10 cellular contexts compared by ENCODE assay signal in the genomic region with DNA sequence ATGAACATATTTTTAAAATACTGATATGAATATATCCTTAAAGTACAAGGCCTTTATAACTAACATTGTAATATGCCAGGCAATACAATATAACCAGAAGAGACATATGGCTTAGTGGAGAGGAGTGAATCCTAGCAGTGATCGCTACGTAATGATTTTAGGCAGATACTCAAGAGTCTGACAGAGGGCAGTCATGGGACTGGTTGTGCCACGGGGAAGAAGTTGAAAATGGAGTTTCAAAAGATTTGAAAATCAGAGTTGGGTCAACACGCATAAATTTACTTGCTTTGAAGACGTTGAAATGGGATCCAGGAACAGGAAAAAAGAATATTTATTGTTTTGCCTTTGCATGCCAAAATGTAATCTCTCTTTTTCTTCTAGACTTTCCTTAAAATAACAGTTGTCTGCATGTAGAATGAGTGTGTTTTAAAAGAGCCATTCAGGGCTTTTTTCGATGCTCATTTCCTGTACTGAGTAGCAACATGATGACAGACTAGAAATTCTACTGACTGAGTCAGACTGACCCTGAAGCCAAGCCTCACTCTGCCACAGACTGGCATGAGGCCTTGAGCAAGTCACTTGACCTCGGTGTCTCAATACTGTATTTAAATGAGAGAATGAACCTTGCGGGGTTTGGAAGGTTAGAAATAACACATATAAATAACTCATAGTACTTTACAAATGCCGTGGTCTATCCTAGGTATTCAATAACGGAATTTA. TPM values are rescaled to one million over a fixed set of nuclear protein-coding genes. Genes with fewer than 3 reads are reported as not detected.
DNase-seq lines count a peak whose midpoint lies in the region; ATAC-seq, FAIRE-seq and TF ChIP-seq lines count a peak whose summit lies in the region.
"Had no signal": no experiment of that assay in that cellular context is flagged by ENCODE, and none has a peak within 500 bp of the region (broad histone marks: within the 10 kb centered on the region; RNA-seq: fewer than 3 reads in every experiment).

No MANE protein-coding gene starts in this region.

- H3K4me2 ChIP-seq in HepG2 (ENCODE audit: low read depth, low read length): no peak overlapping the region

- CTCF ChIA-PET in HepG2 (lab: Yijun Ruan, JAX; ENCODE audit: low intra/inter-chr PET ratio, low total read pairs): no interaction called here
- CTCF ChIA-PET in CD8-positive, alpha-beta memory T cell (lab: Charles Lee): no interaction called here

- H3K36me3 Mint-ChIP-seq in HFFc6 (ENCODE audit: low read depth): peaks cover 14% of the 10 kb centered on the region
- H3K36me3 Mint-ChIP-seq in CD8-positive, alpha-beta memory T cell: no peaks in the 10 kb centered on the region

- peak overlapping the region; percentile 32 for H2AFZ ChIP-seq in ACC112 (ENCODE audit: low read length, unreplicated experiment)
- no peak overlapping the region for H2AFZ ChIP-seq in HepG2 (ENCODE audit: low read length)

- in situ Hi-C loops in HepG2 (cut with HindIII; ENCODE audit: extremely low pct_ligation_motif_present, low pct_unique_long_range_greater_than_20kb): no loop called here

- no peak for FAIRE-seq in HepG2 (lab: Jason Lieb, UNC)

- no peaks in the 10 kb centered on the region for H3K9me3 ChIP-seq in HepG2 (ENCODE audit: low read length)
- H3K9me3 ChIP-seq in CD8-positive, alpha-beta memory T cell (ENCODE audit: low read length): no peaks in the 10 kb centered on the region

- no peaks in the 10 kb centered on the region for H4K20me1 ChIP-seq in HepG2 (ENCODE audit: insufficient read depth, low read length)

- H3K36me3 ChIP-seq in ACC112 (ENCODE audit: insufficient read depth, low read length): no peaks in the 10 kb centered on the region
- no peaks in the 10 kb centered on the region for H3K36me3 ChIP-seq in HepG2 (replicated peaks in 1 of 2; ENCODE audit: control insufficient read depth in 1 of 2, insufficient read depth in 2 of 2, low read length in 2 of 2)
- no peaks in the 10 kb centered on the region for H3K36me3 ChIP-seq in CD8-positive, alpha-beta memory T cell (ENCODE audit: insufficient read depth, low read length)

- H3K9ac ChIP-seq in HepG2 (ENCODE audit: insufficient read depth, low read depth, low read length): no peak overlapping the region

- intact Hi-C loops in HepG2 (cut with micrococcal nuclease; ENCODE audit: unreplicated experiment): no loop called here

- TF ChIP-seq EP300 in HepG2 (IDR thresholded peaks at IDR 0.05; ENCODE audit: low read depth in 2 of 2, low read length in 2 of 2) (no peak), HepG2 (CRISPR knock-in tag; IDR thresholded peaks at IDR 0.05; ENCODE audit: borderline replicate concordance) (no peak)

- H3K27me3 ChIP-seq in ACC112 (ENCODE audit: insufficient read depth, low read length): no peaks in the 10 kb centered on the region
- no peaks in the 10 kb centered on the region for H3K27me3 ChIP-seq in HepG2 (ENCODE audit: control insufficient read depth in 1 of 2, insufficient read depth in 2 of 2, low read length in 2 of 2)
- H3K27me3 ChIP-seq in CD8-positive, alpha-beta memory T cell (ENCODE audit: insufficient read depth, low read length, poor library complexity, severe bottlenecking): no peaks in the 10 kb centered on the region

- no peaks in the 10 kb centered on the region for H3K27me3 Mint-ChIP-seq in HFFc6 (ENCODE audit: insufficient read depth)
- H3K27me3 Mint-ChIP-seq in CD8-positive, alpha-beta memory T cell: peaks cover 0 to 8% of the 10 kb centered on the region in 2 donors

- H3K4me1 Mint-ChIP-seq in HFFc6 (ENCODE audit: low read depth): peaks cover 44% of the 10 kb centered on the region
- H3K4me1 Mint-ChIP-seq in CD8-positive, alpha-beta memory T cell: peaks cover 0 to 4% (median 1%) of the 10 kb centered on the region in 3 donors

- POLR2A ChIA-PET in HepG2 (lab: Yijun Ruan, JAX): no interaction called here
- POLR2A ChIA-PET in CD8-positive, alpha-beta memory T cell (lab: Charles Lee): no interaction called here

- H3K27ac ChIP-seq in ACC112 (ENCODE audit: low read depth, low read length): peak overlapping the region; percentile 94
- no peak overlapping the region for H3K27ac ChIP-seq in HepG2 (ENCODE audit: extremely low read length, insufficient read depth, low read length)
- H3K27ac ChIP-seq in CD8-positive, alpha-beta memory T cell (ENCODE audit: low read depth, low read length): no peak overlapping the region

- no peaks in the 10 kb centered on the region for H3K9me3 Mint-ChIP-seq in HFFc6
- peaks cover 0 to 2% (median 0%) of the 10 kb centered on the region in 5 donors for H3K9me3 Mint-ChIP-seq in CD8-positive, alpha-beta memory T cell

- peak; percentile 36; the same call in 1 of the 3 replicates for ATAC-seq in HepG2
- ATAC-seq in GM21390 (IDR thresholded peaks at IDR 0.05; ENCODE audit: unreplicated experiment): no peak
- no peak for ATAC-seq in GM18870 (IDR thresholded peaks at IDR 0.05; ENCODE audit: unreplicated experiment)
- no peak for ATAC-seq in HG03342 (IDR thresholded peaks at IDR 0.05; ENCODE audit: unreplicated experiment)

- no peak for TF ChIP-seq RAD21 in HepG2 (CRISPR knock-in tag; IDR thresholded peaks at IDR 0.05)

- 68% methylated on average over 10 of the region's 10 CpGs for WGBS in HepG2 (ENCODE audit: low lambda C conversion rate)

- H3K4me1 ChIP-seq in ACC112 (ENCODE audit: control insufficient read depth, insufficient read depth, low read length, unreplicated experiment): peaks cover 38% of the 10 kb centered on the region
- H3K4me1 ChIP-seq in HepG2 (ENCODE audit: insufficient read depth, low read length): peaks cover 12% of the 10 kb centered on the region; the same call in 1 of the 2 replicates
- no peaks in the 10 kb centered on the region for H3K4me1 ChIP-seq in CD8-positive, alpha-beta memory T cell (ENCODE audit: insufficient read depth, low read length)

- H3K27ac Mint-ChIP-seq in HFFc6: peak overlapping the region; percentile 91
- peak overlapping the region in 1 of 8 donors; percentile 19 for H3K27ac Mint-ChIP-seq in CD8-positive, alpha-beta memory T cell

- TF ChIP-seq POLR2A in HepG2 (IDR thresholded peaks at IDR 0.05; ENCODE audit: insufficient read depth in 1 of 2, low read depth in 2 of 2, low read length in 2 of 2): no peak

- TF ChIP-seq CTCF in HFFc6 (IDR thresholded peaks at IDR 0.05) (no peak), HepG2 (CRISPR knock-in tag; IDR thresholded peaks at IDR 0.05) (no peak)

- H3K4me3 ChIP-seq in ACC112 (ENCODE audit: low read depth, low read length) (no peak overlapping the region), HepG2 (replicated peaks in 1 of 3; ENCODE audit: insufficient read depth in 1 of 3, low read depth in 2 of 3, low read length in 3 of 3) (no peak overlapping the region)
- no peak overlapping the region for H3K4me3 ChIP-seq in CD8-positive, alpha-beta memory T cell (ENCODE audit: low read length)

- DNase-seq in HFFc6 (peak; percentile 92), amniotic stem cell (lab: John Stamatoyannopoulos, UW) (peak; percentile 31), HepG2 (ENCODE audit: low spot score) (peak; percentile 21)
- DNase-seq in CD8-positive, alpha-beta memory T cell: no peak
- DNase-seq: DND-41, NCI-H2081 treated with DMSO at 0.1 percent for 48 hours had no signal

- H3K4me3 Mint-ChIP-seq in HFFc6: peak overlapping the region; percentile 54
- no peak overlapping the region for H3K4me3 Mint-ChIP-seq in CD8-positive, alpha-beta memory T cell

- no TSS peak for BruUV-seq in HepG2 (replicated peaks; lab: Mats Ljungman, UMichigan)

- no peaks in the 10 kb centered on the region for H3K79me2 ChIP-seq in ACC112 (ENCODE audit: control insufficient read depth, insufficient read depth, low read length, unreplicated experiment)
- no peaks in the 10 kb centered on the region for H3K79me2 ChIP-seq in HepG2 (ENCODE audit: insufficient read depth, low read length)

TF ChIP-seq in HepG2, 621 proteins besides CTCF, POLR2A, EP300 and RAD21 (continues in another document):
- TF ChIP-seq PCBP2 (optimal IDR thresholded peaks at IDR 0.05; ENCODE audit: low read depth, low read length, poor library complexity, severe bottlenecking): no peak
- 0 out of 2 replicates have a peak, but pooled peaks have one; percentile 18 for TF ChIP-seq FOSL2 (CRISPR knock-in tag; IDR thresholded peaks at IDR 0.05)
- TF ChIP-seq ZBTB21 (CRISPR knock-in tag; IDR thresholded peaks at IDR 0.05): no peak

RNA-seq across cellular contexts. Expression of a gene that starts 8.1 kb away (rescaled TPM):
- 100 to 1,000 TPM; 141 to 208 (median 196) TPM for total RNA-seq in HFFc6 (2021; fragmentation: NEBNext Ultra II Directional; extraction: Animal tissue kit (Norgen Biotek cat#: 25700))
- 91.9 and 115 TPM in 2 replicates for total RNA-seq in HepG2 (2016; rRNA removed; fragmentation: Illumina TruSeq; extraction: Trizol)
- 46.6 and 52.3 TPM in 2 replicates for total RNA-seq in HepG2 (2016; cell fraction: cytosol; rRNA removed; fragmentation: Illumina TruSeq; extraction: Trizol; ENCODE audit: low read depth)
- 95.1 and 105 TPM in 2 replicates for total RNA-seq in HepG2 (2016; cell fraction: insoluble cytoplasmic fraction; rRNA removed; fragmentation: Illumina TruSeq; extraction: Trizol)
- total RNA-seq in HepG2 (2016; cell fraction: membrane; rRNA removed; fragmentation: Illumina TruSeq; extraction: Trizol): 91.1 and 102 TPM in 2 replicates
- total RNA-seq in HepG2 (2016; cell fraction: nucleus; rRNA removed; fragmentation: Illumina TruSeq; extraction: Trizol): 32.1 and 33.7 TPM in 2 replicates
- 29.6 and 40.5 TPM in 2 replicates for polyA plus RNA-seq in HepG2 (2011; rRNA removed)
- polyA plus RNA-seq in HepG2 (2011; cell fraction: cytosol; rRNA removed): 27.2 and 29.2 TPM in 2 replicates
- 11.3 and 11.5 TPM in 2 replicates for polyA plus RNA-seq in HepG2 (2011; cell fraction: nucleus; rRNA removed)
- polyA plus RNA-seq in HepG2 (2012): 60.8 and 71.1 TPM in 2 replicates
- 48.6 and 66.4 TPM in 2 replicates for polyA plus RNA-seq in HepG2 (2016; cell fraction: cytosol; fragmentation: Illumina TruSeq; extraction: Trizol; ENCODE audit: low read depth)
- polyA plus RNA-seq in HepG2 (2016; cell fraction: insoluble cytoplasmic fraction; fragmentation: Illumina TruSeq; extraction: Trizol; ENCODE audit: low read depth): 126 and 134 TPM in 2 replicates
- polyA plus RNA-seq in HepG2 (2016; cell fraction: membrane; fragmentation: Illumina TruSeq; extraction: Trizol; ENCODE audit: low read depth): 84.4 and 95.5 TPM in 2 replicates
- polyA plus RNA-seq in HepG2 (2016; cell fraction: nucleus; fragmentation: Illumina TruSeq; extraction: Trizol; ENCODE audit: insufficient read depth, low read depth): 54.1 and 59.0 TPM in 2 replicates
- polyA minus RNA-seq in HepG2 (2011; rRNA and poly(A)+ RNA removed; ENCODE audit: low replicate concordance): 17.4 and 47.2 TPM in 2 replicates
- 34.7 and 40.9 TPM in 2 replicates for polyA minus RNA-seq in HepG2 (2011; cell fraction: cytosol; rRNA and poly(A)+ RNA removed)
- 11.2 and 16.8 TPM in 2 replicates for polyA minus RNA-seq in HepG2 (2011; cell fraction: nucleus; rRNA and poly(A)+ RNA removed)
- total RNA-seq in CD8-positive, alpha-beta memory T cell: 100 to 1,000 TPM; 131 to 134 TPM
- 69.3 TPM for polyA plus RNA-seq in CD8-positive, alpha-beta memory T cell

Comparison
In these comparisons a context has a peak if more than half of its experiments do, and no peak if none do; other contexts are left out.
1. DNase-seq: peak in HFFc6 (single experiment), amniotic stem cell (single experiment) and HepG2 (single experiment); none in CD8-positive, alpha-beta memory T cell (0 of 5).